In the genomic region with DNA sequence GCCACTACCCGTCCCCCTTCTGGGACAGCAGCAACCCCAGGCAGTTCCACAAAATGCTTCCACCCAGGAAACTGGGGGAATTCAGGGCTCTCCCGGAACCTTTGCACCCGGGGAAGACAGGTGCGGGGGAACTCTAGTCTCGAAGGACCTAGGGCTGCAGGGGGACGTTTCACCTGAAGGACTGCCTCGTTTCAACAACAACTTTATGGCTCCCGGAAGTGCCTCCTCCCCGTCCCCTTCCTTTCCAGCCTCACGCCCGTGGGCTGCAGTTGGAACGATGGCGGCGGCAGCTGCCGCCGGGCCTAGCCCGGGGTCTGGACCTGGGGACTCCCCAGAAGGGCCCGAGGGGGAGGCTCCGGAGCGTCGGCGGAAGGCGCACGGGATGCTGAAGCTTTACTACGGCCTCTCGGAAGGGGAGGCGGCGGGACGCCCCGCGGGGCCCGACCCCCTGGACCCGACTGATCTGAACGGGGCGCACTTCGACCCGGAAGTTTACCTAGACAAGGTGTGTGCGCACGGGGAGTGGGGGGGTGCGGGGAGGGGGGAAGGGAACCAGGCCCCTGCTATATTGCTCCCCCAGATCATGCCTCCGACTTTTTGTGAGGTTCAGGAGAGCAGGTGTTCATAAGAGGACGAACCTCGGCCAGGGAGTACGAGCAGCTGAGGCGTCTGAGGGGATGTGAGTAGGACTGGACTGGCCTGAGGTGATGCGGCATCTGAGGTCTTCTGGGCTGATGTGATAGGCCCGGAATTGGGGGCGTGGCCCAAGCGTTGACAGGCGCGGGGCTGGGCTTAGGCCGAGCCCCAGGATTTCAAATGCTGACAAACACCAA, we compare ENCODE assay signal across 8 cellular contexts. TPM values are rescaled to one million over a fixed set of nuclear protein-coding genes. Genes with fewer than 3 reads are reported as not detected.
A peak's percentile ranks its signal among the peaks of the same experiment; 100 is the strongest.
DNase-seq lines count a peak whose midpoint lies in the region; ATAC-seq, FAIRE-seq and TF ChIP-seq lines count a peak whose summit lies in the region.

A gene (plus strand): TSS at position 241 of the 833 bp plus-strand sequence. CDS start 37 bp downstream, at position 278.

- peak within 1 kb of the TSS; percentile 62 to 80 for H3K27ac ChIP-seq in kidney (ENCODE audit: low read depth in 2 of 2, low read length in 2 of 2)

- H3K9ac ChIP-seq in kidney (ENCODE audit: low read length in 2 of 2) = peak within 1 kb of the TSS; percentile 67 to 71

- peak; percentile 96 for DNase-seq in AG08396 (ENCODE audit: low spot score)
- peak; percentile 73 for DNase-seq in NCI-H446 treated with DMSO at 0.1 percent for 48 hours (lab: John Stamatoyannopoulos, UW)
- peak; percentile 77 for DNase-seq in activated CD4-positive, alpha-beta T cell treated with anti-CD3 and anti-CD28 coated beads for 1 hour
- peak; percentile 92 for DNase-seq in cerebellum (ENCODE audit: low spot score)
- DNase-seq in kidney = peak; percentile 94
- DNase-seq in stimulated activated CD4-positive, alpha-beta T cell treated with anti-CD3 and anti-CD28 coated beads, Interleukin-15, amount 100 ng/mL, for 1 hour (ENCODE audit: low read depth in 1 of 2, low spot score in 1 of 2) = peak; percentile 70 to 71

- peaks cover 7 to 8% of the 10 kb centered on the region in 2 donors for H3K4me1 ChIP-seq in kidney (ENCODE audit: control insufficient read depth in 1 of 2, insufficient read depth in 1 of 2, low read depth in 1 of 2, low read length in 2 of 2)

- H3K36me3 ChIP-seq in kidney (ENCODE audit: control insufficient read depth in 1 of 2, insufficient read depth in 2 of 2, low read length in 2 of 2) = no peaks in the 10 kb centered on the region

- no peak for FAIRE-seq in kidney (lab: Jason Lieb, UNC)

- TF ChIP-seq CTCF in kidney (IDR thresholded peaks at IDR 0.05; ENCODE audit: borderline replicate concordance, extremely low read depth, insufficient read depth) = peak; percentile 8

- ATAC-seq in GM19023 (IDR thresholded peaks at IDR 0.05; ENCODE audit: unreplicated experiment) (peak; percentile 90), HG03280 (IDR thresholded peaks at IDR 0.05; ENCODE audit: unreplicated experiment) (peak; percentile 86)

- H3K9me3 ChIP-seq in kidney (ENCODE audit: control insufficient read depth in 1 of 2, low read length in 2 of 2) = no peaks in the 10 kb centered on the region

- intact Hi-C loops in kidney (cut with DNase I) = no loop called here

- peak within 1 kb of the TSS; percentile 87 to 94 for H3K4me3 ChIP-seq in kidney (ENCODE audit: low read length in 2 of 2)

RNA-seq across cellular contexts. Expression of the gene that starts here (rescaled TPM):
- total RNA-seq in cerebellum = 102 TPM
- 110 TPM for total RNA-seq in kidney
- polyA plus RNA-seq in kidney (ENCODE audit: insufficient read depth, low read depth, low replicate concordance) = 98.3 TPM

Comparison
In these comparisons a context has a peak if more than half of its experiments do, and no peak if none do; other contexts are left out.
1. Peak in every context shown above with its lines: DNase-seq, ATAC-seq, H3K4me3 ChIP-seq and H3K27ac ChIP-seq.